11 cellular contexts compared by ENCODE assay signal in genomic region chr5:77167695-77168111, GRCh38. TPM values are rescaled to one million over a fixed set of nuclear protein-coding genes. Genes with fewer than 3 reads are reported as not detected.
DNase-seq lines count a peak whose midpoint lies in the region; ATAC-seq and TF ChIP-seq lines count a peak whose summit lies in the region.
"Had no signal": no experiment of that assay in that cellular context is flagged by ENCODE, and none has a peak within 500 bp of the region (broad histone marks: within the 10 kb centered on the region; RNA-seq: fewer than 3 reads in every experiment).

No MANE protein-coding gene starts in this region.

- H3K27me3 ChIP-seq in RWPE2 (ENCODE audit: insufficient read depth, poor library complexity, severe bottlenecking) (no peaks in the 10 kb centered on the region), sigmoid colon (no peaks in the 10 kb centered on the region)

- DNase-seq in GM03348 (ENCODE audit: low spot score), result peak; percentile 80
- no peak for DNase-seq in RWPE2 (ENCODE audit: low spot score)
- peak; percentile 84 for DNase-seq in fibroblast of pulmonary artery (ENCODE audit: low read depth)
- no peak for DNase-seq in sigmoid colon
- no peak for DNase-seq in Calu3
- no peak for DNase-seq in stimulated activated CD8-positive, alpha-beta memory T cell treated with anti-CD3 and anti-CD28 coated beads, Interleukin-4, amount 100 ng/mL, for 48 hours
- DNase-seq: activated CD8-positive, alpha-beta memory T cell treated with anti-CD3 and anti-CD28 coated beads for 24 hours; NCI-H82 had no signal

- H3K4me1 Mint-ChIP-seq in Calu3 (ENCODE audit: low read depth, unreplicated experiment), result peaks cover 22% of the 10 kb centered on the region
- H3K4me1 Mint-ChIP-seq in stimulated activated memory B cell treated with anti-CD40 and anti-IgM and Interleukin-4, amounts not matched to agents 10 μg/mL and 1 μg/mL and 100 μg/mL, for 72 hours, result no peaks in the 10 kb centered on the region

- H3K36me3 ChIP-seq in RWPE2 (ENCODE audit: low read depth), result no peaks in the 10 kb centered on the region
- no peaks in the 10 kb centered on the region for H3K36me3 ChIP-seq in sigmoid colon
- H3K36me3 ChIP-seq: thoracic aorta had no signal

- no peak overlapping the region for H3K4me3 Mint-ChIP-seq in Calu3 (ENCODE audit: low read depth, unreplicated experiment)
- no peak overlapping the region for H3K4me3 Mint-ChIP-seq in stimulated activated memory B cell treated with anti-CD40 and anti-IgM and Interleukin-4, amounts not matched to agents 10 μg/mL and 1 μg/mL and 100 μg/mL, for 72 hours

- H3K9me3 ChIP-seq in RWPE2 (ENCODE audit: severe bottlenecking) (no peaks in the 10 kb centered on the region), sigmoid colon (no peaks in the 10 kb centered on the region)
- H3K9me3 ChIP-seq: thoracic aorta had no signal

- peaks cover 3% of the 10 kb centered on the region for H3K9me3 Mint-ChIP-seq in Calu3 (ENCODE audit: low read depth, unreplicated experiment)
- no peaks in the 10 kb centered on the region for H3K9me3 Mint-ChIP-seq in stimulated activated memory B cell treated with anti-CD40 and anti-IgM and Interleukin-4, amounts not matched to agents 10 μg/mL and 1 μg/mL and 100 μg/mL, for 72 hours

- no peak for TF ChIP-seq CTCF in RWPE2 (IDR thresholded peaks at IDR 0.05; ENCODE audit: poor library complexity, severe bottlenecking)
- TF ChIP-seq CTCF in fibroblast of pulmonary artery (IDR thresholded peaks at IDR 0.05; ENCODE audit: low read length, missing control alignments), result no peak
- TF ChIP-seq CTCF in sigmoid colon (IDR thresholded peaks at IDR 0.05), result no peak
- no peak for TF ChIP-seq CTCF in Calu3 (IDR thresholded peaks at IDR 0.05; ENCODE audit: unreplicated experiment)

- H3K27me3 Mint-ChIP-seq in Calu3 (ENCODE audit: unreplicated experiment), result no peaks in the 10 kb centered on the region
- peaks cover 14% of the 10 kb centered on the region for H3K27me3 Mint-ChIP-seq in stimulated activated memory B cell treated with anti-CD40 and anti-IgM and Interleukin-4, amounts not matched to agents 10 μg/mL and 1 μg/mL and 100 μg/mL, for 72 hours

- H3K36me3 Mint-ChIP-seq in Calu3 (ENCODE audit: insufficient read depth, unreplicated experiment), result no peaks in the 10 kb centered on the region
- H3K36me3 Mint-ChIP-seq in stimulated activated memory B cell treated with anti-CD40 and anti-IgM and Interleukin-4, amounts not matched to agents 10 μg/mL and 1 μg/mL and 100 μg/mL, for 72 hours, result no peaks in the 10 kb centered on the region

- H3K4me1 ChIP-seq in RWPE2 (ENCODE audit: insufficient read depth, poor library complexity, severe bottlenecking), result peaks cover 17% of the 10 kb centered on the region
- H3K4me1 ChIP-seq in sigmoid colon, result peaks cover 0 to 24% (median 18%) of the 10 kb centered on the region in 4 donors

- peak in 2 of 4 donors; percentile 18 to 40 for TF ChIP-seq EP300 in sigmoid colon (IDR thresholded peaks at IDR 0.05)

- no peak overlapping the region for H3K27ac Mint-ChIP-seq in Calu3 (ENCODE audit: unreplicated experiment)
- H3K27ac Mint-ChIP-seq in stimulated activated memory B cell treated with anti-CD40 and anti-IgM and Interleukin-4, amounts not matched to agents 10 μg/mL and 1 μg/mL and 100 μg/mL, for 72 hours, result no peak overlapping the region

- H3K4me3 ChIP-seq in RWPE2 (ENCODE audit: severe bottlenecking) (no peak overlapping the region), fibroblast of pulmonary artery (replicated peaks; ENCODE audit: low read depth, low read length) (no peak overlapping the region), sigmoid colon (no peak overlapping the region)

- H3K27ac ChIP-seq in RWPE2 (ENCODE audit: poor library complexity, severe bottlenecking), result peak overlapping the region; percentile 43
- H3K27ac ChIP-seq in sigmoid colon, result peak overlapping the region in 3 of 4 donors; percentile 64 to 72 (median 64)
- H3K27ac ChIP-seq: thoracic aorta had no signal

- WGBS in sigmoid colon, 2 donors, result 83 to 89% methylated on average over 4 of the region's 4 CpGs

- ATAC-seq in RWPE2 (ENCODE audit: low read depth), result peak; percentile 77
- no peak for ATAC-seq in HG03139 (IDR thresholded peaks at IDR 0.05; ENCODE audit: unreplicated experiment)
- ATAC-seq in stimulated activated memory B cell treated with anti-CD40 and anti-IgM and Interleukin-4, amounts not matched to agents 10 μg/mL and 1 μg/mL and 100 μg/mL, for 72 hours, result no peak

- intact Hi-C loops in sigmoid colon (cut with DNase I) (loop anchor here (5.0 kb wide), 1 partner anchor 40 kb away; no protein-coding TSS in a partner anchor), Calu3 (cut with micrococcal nuclease; ENCODE audit: unreplicated experiment) (no loop called here)

- CTCF ChIA-PET in Calu3 (lab: Charles Lee), result interaction anchor here (0.8 kb wide), 1 partner anchor 15 kb away, joined by 3 read pairs; no protein-coding TSS in a partner anchor

- no TSS peak for BruUV-seq in Calu3 (replicated peaks; lab: Mats Ljungman, UMichigan)

- no peak for TF ChIP-seq POLR2A in sigmoid colon (IDR thresholded peaks at IDR 0.05)

RNA-seq across cellular contexts. Expression of gene PDE8B, which starts 42.8 kb away (rescaled TPM):
- 10 to 100 TPM in 1 of 4 donors, 1 to 10 TPM in 3; 2.9 to 11.3 (median 6.1) TPM for total RNA-seq in sigmoid colon
- polyA plus RNA-seq in sigmoid colon, result under 1 TPM; 0.23 to 0.60 (median 0.52) TPM
- total RNA-seq in Calu3 (2022), result 0.54 and 0.66 TPM in 2 replicates

Comparison
In these comparisons a context has a peak if more than half of its experiments do, and no peak if none do; other contexts are left out.
1. DNase-seq: peak in GM03348 (single experiment) and fibroblast of pulmonary artery (single experiment); none in RWPE2 (single experiment), sigmoid colon (single experiment), Calu3 (single experiment) and stimulated activated CD8-positive, alpha-beta memory T cell treated with anti-CD3 and anti-CD28 coated beads, Interleukin-4, amount 100 ng/mL, for 48 hours (single experiment).